Comparison of ENCODE assay signal across 8 cellular contexts in the genomic region with DNA sequence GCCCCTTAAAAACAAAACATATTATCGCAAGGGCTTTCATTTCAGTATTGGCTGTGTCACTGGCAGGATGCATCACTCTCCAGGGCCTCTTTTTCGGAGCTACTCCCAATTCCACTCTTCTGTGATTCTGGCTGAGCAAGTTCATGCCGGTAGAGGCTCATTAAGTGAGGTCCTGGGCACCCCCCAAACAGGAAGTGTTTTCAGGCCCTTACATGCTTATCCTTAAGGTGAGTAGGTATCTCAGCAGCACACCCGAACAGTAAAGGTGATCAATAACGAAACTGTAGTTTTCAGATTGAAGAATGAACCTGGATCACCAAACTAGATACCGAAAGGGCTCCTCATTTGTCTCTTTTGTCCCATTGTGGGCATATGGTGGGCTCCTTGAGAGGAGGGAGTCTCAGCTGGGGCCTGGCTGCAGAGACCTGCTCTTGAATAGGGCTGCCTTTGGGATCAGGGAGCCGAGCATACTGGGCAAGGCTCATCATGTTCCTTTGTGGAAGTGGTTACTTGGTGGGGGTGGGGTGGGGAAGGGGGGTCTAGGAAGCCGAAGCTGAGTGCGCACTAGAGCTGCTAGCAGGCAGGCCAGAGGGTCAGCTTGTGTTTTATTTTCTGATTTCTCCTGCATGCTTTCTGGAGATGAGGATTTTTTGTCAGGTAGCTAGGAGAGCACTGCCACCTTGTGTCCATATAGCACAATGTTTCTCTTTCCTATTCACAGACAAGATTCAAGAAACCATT.
A peak's percentile ranks its signal among the peaks of the same experiment; 100 is the strongest.
DNase-seq lines count a peak whose midpoint lies in the region; ATAC-seq and FAIRE-seq lines count a peak whose summit lies in the region.

No MANE protein-coding gene starts in this region.

- H3K4me1 ChIP-seq in small intestine (ENCODE audit: control insufficient read depth in 2 of 2, insufficient read depth in 1 of 2, low read depth in 1 of 2, low read length in 1 of 2): no peaks in the 10 kb centered on the region

- DNase-seq in COLO668 (lab: John Stamatoyannopoulos, UW; ENCODE audit: unreplicated experiment) (peak; percentile 46), NAMALWA (ENCODE audit: low spot score) (peak; percentile 83), SK-N-MC (ENCODE audit: low read depth, low spot score) (peak; percentile 30), T47D (ENCODE audit: low read depth in 1 of 2, low spot score in 1 of 2) (peak; percentile 75 to 85), iPS-NIHi7 (ENCODE audit: extremely low spot score) (peak; percentile 80), small intestine (peak; percentile 77)

- no peaks in the 10 kb centered on the region for H3K27me3 ChIP-seq in small intestine (ENCODE audit: control insufficient read depth in 2 of 2, insufficient read depth in 2 of 2, low read length in 2 of 2)

- H3K9me3 ChIP-seq in SK-N-MC (ENCODE audit: low read depth, low read length) (no peaks in the 10 kb centered on the region), small intestine (ENCODE audit: control insufficient read depth, low read depth) (no peaks in the 10 kb centered on the region)

- H3K4me3 ChIP-seq in SK-N-MC (no peak overlapping the region), small intestine (ENCODE audit: low read depth in 1 of 2, low read length in 2 of 2) (no peak overlapping the region)

- H3K9ac ChIP-seq in SK-N-MC (ENCODE audit: insufficient read length): no peak overlapping the region

- WGBS in small intestine, 3 donors: 42 to 50% (median 49%) methylated on average over 9 of the region's 9 CpGs

- no peak for FAIRE-seq in small intestine (lab: Jason Lieb, UNC)

- no peak overlapping the region for H3K27ac ChIP-seq in SK-N-MC
- peak overlapping the region in 1 of 2 donors; percentile 28 for H3K27ac ChIP-seq in small intestine (ENCODE audit: low read depth in 1 of 2, low read length in 1 of 2)

- in situ Hi-C loops in T47D (cut with HindIII; ENCODE audit: low pct_unique_long_range_greater_than_20kb, low sequenced_read_pairs): no loop called here

- ATAC-seq in GM19372 (IDR thresholded peaks at IDR 0.05; ENCODE audit: low read depth, unreplicated experiment): peak; percentile 60
- no peak for ATAC-seq in GM19328 (IDR thresholded peaks at IDR 0.05; ENCODE audit: unreplicated experiment)

- H3K36me3 ChIP-seq in SK-N-MC (ENCODE audit: insufficient read depth, low read length): peaks cover 20% of the 10 kb centered on the region; the same call in 1 of the 2 replicates
- peaks cover 0 to 8% of the 10 kb centered on the region in 2 donors for H3K36me3 ChIP-seq in small intestine (ENCODE audit: control insufficient read depth in 2 of 2, insufficient read depth in 2 of 2, low read length in 2 of 2)

Comparison
In these comparisons a context has a peak if more than half of its experiments do, and no peak if none do; other contexts are left out.
1. DNase-seq: peak in every context shown above with its lines; median percentile 83 in NAMALWA; 80 in T47D; 80 in iPS-NIHi7; 77 in small intestine; 46 in COLO668; 30 in SK-N-MC.